In the genomic region with DNA sequence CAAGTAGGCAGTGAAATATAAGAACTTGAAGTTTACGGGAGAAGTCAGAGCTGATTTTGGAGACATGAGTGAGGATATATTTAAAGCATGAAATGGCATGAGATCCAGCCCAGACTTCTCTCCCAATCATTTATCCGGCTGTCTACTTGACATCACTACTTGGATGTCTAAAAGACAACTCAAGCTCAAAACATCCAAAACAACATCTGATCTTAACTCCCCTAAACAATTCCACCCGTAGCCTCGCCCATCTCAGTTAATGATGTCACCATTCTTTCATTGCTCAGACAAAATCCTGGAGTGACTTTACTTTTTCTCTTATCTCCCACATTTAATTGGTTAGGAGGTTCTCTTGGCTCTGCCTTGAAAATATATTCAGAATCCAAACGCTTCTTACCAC, we compare ENCODE assay signal across 1 cellular context.
TF ChIP-seq lines count a peak whose summit lies in the region.

No MANE protein-coding gene starts in this region.

TF ChIP-seq in IMR-90, 13 proteins besides CTCF, POLR2A, EP300 and RAD21:
- no peak for TF ChIP-seq MAZ (IDR thresholded peaks at IDR 0.05; ENCODE audit: borderline replicate concordance, low read depth, low read length)
- no peak for TF ChIP-seq MAFK (IDR thresholded peaks at IDR 0.05; ENCODE audit: low read depth, low read length)
- TF ChIP-seq, protein P1, sequence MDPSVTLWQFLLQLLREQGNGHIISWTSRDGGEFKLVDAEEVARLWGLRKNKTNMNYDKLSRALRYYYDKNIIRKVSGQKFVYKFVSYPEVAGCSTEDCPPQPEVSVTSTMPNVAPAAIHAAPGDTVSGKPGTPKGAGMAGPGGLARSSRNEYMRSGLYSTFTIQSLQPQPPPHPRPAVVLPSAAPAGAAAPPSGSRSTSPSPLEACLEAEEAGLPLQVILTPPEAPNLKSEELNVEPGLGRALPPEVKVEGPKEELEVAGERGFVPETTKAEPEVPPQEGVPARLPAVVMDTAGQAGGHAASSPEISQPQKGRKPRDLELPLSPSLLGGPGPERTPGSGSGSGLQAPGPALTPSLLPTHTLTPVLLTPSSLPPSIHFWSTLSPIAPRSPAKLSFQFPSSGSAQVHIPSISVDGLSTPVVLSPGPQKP (IDR thresholded peaks at IDR 0.05; ENCODE audit: borderline replicate concordance, low read depth, low read length), result no peak
- TF ChIP-seq, protein P2, sequence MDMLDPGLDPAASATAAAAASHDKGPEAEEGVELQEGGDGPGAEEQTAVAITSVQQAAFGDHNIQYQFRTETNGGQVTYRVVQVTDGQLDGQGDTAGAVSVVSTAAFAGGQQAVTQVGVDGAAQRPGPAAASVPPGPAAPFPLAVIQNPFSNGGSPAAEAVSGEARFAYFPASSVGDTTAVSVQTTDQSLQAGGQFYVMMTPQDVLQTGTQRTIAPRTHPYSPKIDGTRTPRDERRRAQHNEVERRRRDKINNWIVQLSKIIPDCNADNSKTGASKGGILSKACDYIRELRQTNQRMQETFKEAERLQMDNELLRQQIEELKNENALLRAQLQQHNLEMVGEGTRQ (IDR thresholded peaks at IDR 0.05; ENCODE audit: low read depth, low read length), result no peak
- no peak for TF ChIP-seq CEBPB (IDR thresholded peaks at IDR 0.05; ENCODE audit: low read depth, low read length)
- TF ChIP-seq RCOR1 (IDR thresholded peaks at IDR 0.05; ENCODE audit: insufficient replicate concordance, low read length), result no peak
- no peak for TF ChIP-seq CHD1 (IDR thresholded peaks at IDR 0.05; ENCODE audit: low read depth, low read length)
- TF ChIP-seq SMC3 (IDR thresholded peaks at IDR 0.05; ENCODE audit: low read depth, low read length), result no peak
- TF ChIP-seq BHLHE40 (IDR thresholded peaks at IDR 0.05; ENCODE audit: low read depth, low read length), result no peak
- TF ChIP-seq MXI1 (IDR thresholded peaks at IDR 0.05; ENCODE audit: borderline replicate concordance, low read depth, low read length), result no peak
- TF ChIP-seq NFE2L2 (IDR thresholded peaks at IDR 0.05; ENCODE audit: low read depth, low read length), result no peak
- TF ChIP-seq FOS (IDR thresholded peaks at IDR 0.05; ENCODE audit: low read depth, low read length), result no peak
- TF ChIP-seq RFX5 (IDR thresholded peaks at IDR 0.05; ENCODE audit: low read depth, low read length), result no peak
TF ChIP-seq in IMR-90: peak in this region for 0.
